In genomic region chr19:18772620-18773587, GRCh38 we compare ENCODE assay signal across 23 cellular contexts. TPM values are rescaled to one million over a fixed set of nuclear protein-coding genes. Genes with fewer than 3 reads are reported as not detected.
A peak's percentile ranks its signal among the peaks of the same experiment; 100 is the strongest.
DNase-seq lines count a peak whose midpoint lies in the region; ATAC-seq and TF ChIP-seq lines count a peak whose summit lies in the region.
"Had no signal": no experiment of that assay in that cellular context is flagged by ENCODE, and none has a peak within 500 bp of the region (broad histone marks: within the 10 kb centered on the region; RNA-seq: fewer than 3 reads in every experiment).

No MANE protein-coding gene starts in this region.

- DNase-seq in COLO668 (lab: John Stamatoyannopoulos, UW; ENCODE audit: unreplicated experiment), result peak; percentile 60
- peak; percentile 27 for DNase-seq in NCI-H1105 (lab: John Stamatoyannopoulos, UW)
- DNase-seq in COR-L47 (lab: John Stamatoyannopoulos, UW), result no peak
- no peak for DNase-seq in HAP-1 (ENCODE audit: low spot score in 2 of 2)
- DNase-seq in activated naive CD4-positive, alpha-beta T cell treated with Interleukin-2 at 50 U/mL for 16 hours, result no peak
- DNase-seq: ACHN; activated naive CD8-positive, alpha-beta T cell treated with anti-CD3 and anti-CD28 coated beads for 36 hours; DMS153; effector memory CD8-positive, alpha-beta T cell; GOT3; Kasumi-1; natural killer cell; NCI-H2171 treated with DMSO at 0.1 percent for 48 hours; NCI-H748 treated with DMSO at 0.1 percent for 48 hours; testis had no signal

- peak; percentile 40 for ATAC-seq in esophagus mucosa
- ATAC-seq in HG02623 (IDR thresholded peaks at IDR 0.05; ENCODE audit: unreplicated experiment), result no peak
- ATAC-seq: activated CD4-positive, CD25-positive, alpha-beta regulatory T cell treated with anti-CD3 and anti-CD28 coated beads, Interleukin-2, amount 50 U/mL, for 24 hours; effector memory CD8-positive, alpha-beta T cell; natural killer cell; stimulated activated memory B cell treated with anti-CD40 and anti-IgM and Interleukin-4, amounts not matched to agents 10 μg/mL and 1 μg/mL and 100 μg/mL, for 72 hours had no signal

- H3K4me3 ChIP-seq in HAP-1, result no peak overlapping the region
- H3K4me3 ChIP-seq: testis had no signal

- H3K9me3 ChIP-seq in HAP-1, result no peaks in the 10 kb centered on the region
- H3K9me3 ChIP-seq: testis had no signal

- in situ Hi-C loops in HAP-1 (cut with MboI; ENCODE audit: low sequenced_read_pairs), result no loop called here

- no peaks in the 10 kb centered on the region for H3K4me1 ChIP-seq in HAP-1

- peaks cover 3% of the 10 kb centered on the region; the same call in 1 of the 2 replicates for H3K27me3 ChIP-seq in HAP-1 (ENCODE audit: low read depth)
- H3K27me3 ChIP-seq: testis had no signal

- H3K27ac ChIP-seq in VCaP, result peak overlapping the region; percentile 53
- H3K27ac ChIP-seq: testis had no signal

- H3K36me3 ChIP-seq in HAP-1 (replicated peaks), result no peaks in the 10 kb centered on the region

- peak; percentile 74 for TF ChIP-seq CTCF in VCaP (conservative IDR thresholded peaks at IDR 0.05)

RNA-seq across cellular contexts. Expression of gene COMP, which starts 18.2 kb away (rescaled TPM):
- 0.16 TPM for total RNA-seq in esophagus mucosa
- total RNA-seq: activated naive CD8-positive, alpha-beta T cell treated with anti-CD3 and anti-CD28 coated beads for 36 hours; HT-29; natural killer cell; OCI-LY7; T-helper 2 cell treated with Interferon-gamma antibody and Interleukin-4, amounts not matched to agents 100 ng/mL and 5 ng/mL, for 36 hours had no signal

RNA-seq across cellular contexts. Expression of gene UPF1, which starts 58.9 kb away (rescaled TPM):
- 38.4 TPM for total RNA-seq in esophagus mucosa

Comparison
In these comparisons a context has a peak if more than half of its experiments do, and no peak if none do; other contexts are left out.
1. DNase-seq: peak in COLO668 (single experiment) and NCI-H1105 (single experiment); none in COR-L47 (single experiment), HAP-1 (0 of 2) and activated naive CD4-positive, alpha-beta T cell treated with Interleukin-2 at 50 U/mL for 16 hours (single experiment).